1 cellular context compared by ENCODE assay signal in the genomic region with DNA sequence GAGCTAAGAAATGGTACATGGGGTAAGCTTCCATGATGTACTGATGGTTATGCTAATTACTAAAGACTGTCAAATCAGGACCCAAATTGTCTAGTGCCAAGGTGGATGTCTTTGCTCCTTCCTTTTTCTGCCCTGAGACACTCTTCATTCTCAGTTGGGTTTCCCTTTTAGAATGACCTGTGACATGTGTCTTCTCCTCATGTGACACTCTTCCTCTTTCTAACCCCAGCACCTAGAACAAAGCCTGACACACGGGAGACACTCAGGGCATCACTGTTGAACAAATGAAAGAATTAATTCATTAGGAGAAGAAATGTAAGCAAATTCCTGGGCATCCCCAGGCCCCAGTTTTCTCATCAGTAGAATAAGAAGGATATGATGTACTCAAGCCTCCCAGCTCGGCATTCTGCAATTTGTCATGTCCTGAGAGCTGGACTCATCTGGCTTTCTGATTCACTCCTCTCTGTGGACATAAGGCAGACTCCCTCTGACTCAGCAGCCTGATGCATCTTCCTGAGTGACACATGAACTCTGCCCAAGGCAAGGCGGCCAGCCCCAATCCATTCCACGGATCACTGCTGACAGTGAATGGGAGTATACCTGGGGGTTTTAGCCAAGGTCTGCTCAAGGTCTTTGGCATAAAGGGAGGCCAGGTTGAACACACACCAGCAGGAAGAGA.
TF ChIP-seq lines count a peak whose summit lies in the region.

No MANE protein-coding gene starts in this region.

TF ChIP-seq in K562, 482 proteins besides CTCF, POLR2A, EP300 and RAD21 (continued from another document):
- TF ChIP-seq, protein P1, sequence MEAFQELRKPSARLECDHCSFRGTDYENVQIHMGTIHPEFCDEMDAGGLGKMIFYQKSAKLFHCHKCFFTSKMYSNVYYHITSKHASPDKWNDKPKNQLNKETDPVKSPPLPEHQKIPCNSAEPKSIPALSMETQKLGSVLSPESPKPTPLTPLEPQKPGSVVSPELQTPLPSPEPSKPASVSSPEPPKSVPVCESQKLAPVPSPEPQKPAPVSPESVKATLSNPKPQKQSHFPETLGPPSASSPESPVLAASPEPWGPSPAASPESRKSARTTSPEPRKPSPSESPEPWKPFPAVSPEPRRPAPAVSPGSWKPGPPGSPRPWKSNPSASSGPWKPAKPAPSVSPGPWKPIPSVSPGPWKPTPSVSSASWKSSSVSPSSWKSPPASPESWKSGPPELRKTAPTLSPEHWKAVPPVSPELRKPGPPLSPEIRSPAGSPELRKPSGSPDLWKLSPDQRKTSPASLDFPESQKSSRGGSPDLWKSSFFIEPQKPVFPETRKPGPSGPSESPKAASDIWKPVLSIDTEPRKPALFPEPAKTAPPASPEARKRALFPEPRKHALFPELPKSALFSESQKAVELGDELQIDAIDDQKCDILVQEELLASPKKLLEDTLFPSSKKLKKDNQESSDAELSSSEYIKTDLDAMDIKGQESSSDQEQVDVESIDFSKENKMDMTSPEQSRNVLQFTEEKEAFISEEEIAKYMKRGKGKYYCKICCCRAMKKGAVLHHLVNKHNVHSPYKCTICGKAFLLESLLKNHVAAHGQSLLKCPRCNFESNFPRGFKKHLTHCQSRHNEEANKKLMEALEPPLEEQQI (IDR thresholded peaks at IDR 0.05), result no peak
- TF ChIP-seq SRF (CRISPR knock-in tag; IDR thresholded peaks at IDR 0.05), result no peak
- no peak for TF ChIP-seq ZNF224 (CRISPR knock-in tag; IDR thresholded peaks at IDR 0.05)
- TF ChIP-seq PTRF (tag; IDR thresholded peaks at IDR 0.05), result no peak
- TF ChIP-seq, protein P2, sequence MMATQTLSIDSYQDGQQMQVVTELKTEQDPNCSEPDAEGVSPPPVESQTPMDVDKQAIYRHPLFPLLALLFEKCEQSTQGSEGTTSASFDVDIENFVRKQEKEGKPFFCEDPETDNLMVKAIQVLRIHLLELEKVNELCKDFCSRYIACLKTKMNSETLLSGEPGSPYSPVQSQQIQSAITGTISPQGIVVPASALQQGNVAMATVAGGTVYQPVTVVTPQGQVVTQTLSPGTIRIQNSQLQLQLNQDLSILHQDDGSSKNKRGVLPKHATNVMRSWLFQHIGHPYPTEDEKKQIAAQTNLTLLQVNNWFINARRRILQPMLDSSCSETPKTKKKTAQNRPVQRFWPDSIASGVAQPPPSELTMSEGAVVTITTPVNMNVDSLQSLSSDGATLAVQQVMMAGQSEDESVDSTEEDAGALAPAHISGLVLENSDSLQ (IDR thresholded peaks at IDR 0.05), result peak; percentile 65
- TF ChIP-seq TCF7 (IDR thresholded peaks at IDR 0.05; ENCODE audit: borderline replicate concordance), result no peak
- TF ChIP-seq FOSL1 (tag; conservative IDR thresholded peaks at IDR 0.05), result peak; percentile 79
- TF ChIP-seq MCM2 (IDR thresholded peaks at IDR 0.05; ENCODE audit: low read depth), result no peak
- no peak for TF ChIP-seq TBL1XR1 (IDR thresholded peaks at IDR 0.05; ENCODE audit: low read length in 2 of 2)
